In genomic region chr7:45574521-45575500, GRCh38 we compare ENCODE assay signal across 1 cellular context.
TF ChIP-seq lines count a peak whose summit lies in the region.

No MANE protein-coding gene starts in this region.

TF ChIP-seq in HEK293, 187 proteins besides CTCF, POLR2A, EP300 and RAD21 (continued from another document):
- TF ChIP-seq, protein P1, sequence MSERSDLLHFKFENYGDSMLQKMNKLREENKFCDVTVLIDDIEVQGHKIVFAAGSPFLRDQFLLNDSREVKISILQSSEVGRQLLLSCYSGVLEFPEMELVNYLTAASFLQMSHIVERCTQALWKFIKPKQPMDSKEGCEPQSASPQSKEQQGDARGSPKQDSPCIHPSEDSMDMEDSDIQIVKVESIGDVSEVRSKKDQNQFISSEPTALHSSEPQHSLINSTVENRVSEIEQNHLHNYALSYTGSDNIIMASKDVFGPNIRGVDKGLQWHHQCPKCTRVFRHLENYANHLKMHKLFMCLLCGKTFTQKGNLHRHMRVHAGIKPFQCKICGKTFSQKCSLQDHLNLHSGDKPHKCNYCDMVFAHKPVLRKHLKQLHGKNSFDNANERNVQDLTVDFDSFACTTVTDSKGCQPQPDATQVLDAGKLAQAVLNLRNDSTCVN (tag by site-specific recombination; optimal IDR thresholded peaks at IDR 0.05) = peak; percentile 51
